In genomic region chr11:125569913-125570621, GRCh38 we compare ENCODE assay signal across 8 cellular contexts.
DNase-seq lines count a peak whose midpoint lies in the region; ATAC-seq lines count a peak whose summit lies in the region.

No MANE protein-coding gene starts in this region.

- ATAC-seq in activated CD4-positive, CD25-positive, alpha-beta regulatory T cell treated with anti-CD3 and anti-CD28 coated beads, Interleukin-2, amount 50 U/mL, for 24 hours, result peak; percentile 39 to 61
- ATAC-seq in HG03280 (IDR thresholded peaks at IDR 0.05; ENCODE audit: unreplicated experiment), result peak; percentile 31
- ATAC-seq in stimulated activated naive CD8-positive, alpha-beta T cell treated with anti-CD3 and anti-CD28 coated beads, Interleukin-15, amount 100 ng/mL, for 72 hours, result peak; percentile 68

- H3K4me1 Mint-ChIP-seq in stimulated activated naive CD8-positive, alpha-beta T cell treated with anti-CD3 and anti-CD28 coated beads, Interleukin-15, amount 100 ng/mL, for 72 hours, result peaks cover 27% of the 10 kb centered on the region

- H3K27ac Mint-ChIP-seq in stimulated activated naive CD8-positive, alpha-beta T cell treated with anti-CD3 and anti-CD28 coated beads, Interleukin-15, amount 100 ng/mL, for 72 hours, result peak overlapping the region; percentile 93 to 97

- no peaks in the 10 kb centered on the region for H3K27me3 Mint-ChIP-seq in stimulated activated naive CD8-positive, alpha-beta T cell treated with anti-CD3 and anti-CD28 coated beads, Interleukin-15, amount 100 ng/mL, for 72 hours

- DNase-seq in activated CD4-positive, CD25-positive, alpha-beta regulatory T cell (lab: John Stamatoyannopoulos, UW), result no peak
- DNase-seq in activated naive CD4-positive, alpha-beta T cell treated with anti-CD3 and anti-CD28 coated beads, Interleukin-2, amount 50 U/mL, for 16 hours, result peak; percentile 19
- DNase-seq in iris pigment epithelial cell (ENCODE audit: low read depth), result peak; percentile 17
- DNase-seq in stimulated activated naive CD8-positive, alpha-beta T cell treated with anti-CD3 and anti-CD28 coated beads, Interleukin-15, amount 100 ng/mL, for 72 hours, result peak; percentile 7 to 23
- no peak for DNase-seq in activated gamma-delta T cell (lab: John Stamatoyannopoulos, UW)
- DNase-seq in stimulated activated CD8-positive, alpha-beta memory T cell treated with anti-CD3 and anti-CD28 coated beads, Interleukin-4, amount 100 ng/mL, for 48 hours, result no peak

- peak overlapping the region; percentile 85 to 96 for H3K4me3 Mint-ChIP-seq in stimulated activated naive CD8-positive, alpha-beta T cell treated with anti-CD3 and anti-CD28 coated beads, Interleukin-15, amount 100 ng/mL, for 72 hours

- H3K9me3 Mint-ChIP-seq in stimulated activated naive CD8-positive, alpha-beta T cell treated with anti-CD3 and anti-CD28 coated beads, Interleukin-15, amount 100 ng/mL, for 72 hours, result no peaks in the 10 kb centered on the region

Comparison
In these comparisons a context has a peak if more than half of its experiments do, and no peak if none do; other contexts are left out.
1. DNase-seq: peak in activated naive CD4-positive, alpha-beta T cell treated with anti-CD3 and anti-CD28 coated beads, Interleukin-2, amount 50 U/mL, for 16 hours (single experiment), iris pigment epithelial cell (single experiment) and stimulated activated naive CD8-positive, alpha-beta T cell treated with anti-CD3 and anti-CD28 coated beads, Interleukin-15, amount 100 ng/mL, for 72 hours (2 of 2); none in activated CD4-positive, CD25-positive, alpha-beta regulatory T cell (0 of 4), activated gamma-delta T cell (single experiment) and stimulated activated CD8-positive, alpha-beta memory T cell treated with anti-CD3 and anti-CD28 coated beads, Interleukin-4, amount 100 ng/mL, for 48 hours (single experiment).
2. Peak in every context shown above with its lines, with median percentiles within 50 percentile points of each other: ATAC-seq.